In genomic region chr5:153572393-153572930, GRCh38 we compare ENCODE assay signal across 18 cellular contexts.
"Had no signal": no experiment of that assay in that cellular context is flagged by ENCODE, and none has a peak within 500 bp of the region (broad histone marks: within the 10 kb centered on the region; RNA-seq: fewer than 3 reads in every experiment).

No MANE protein-coding gene starts in this region.

- H3K27ac Mint-ChIP-seq: activated B cell treated with CpG ODN at 0.5 μM for 24 hours; activated CD8-positive, alpha-beta T cell treated with anti-CD3 and anti-CD28 coated beads for 36 hours; activated naive CD4-positive, alpha-beta T cell treated with anti-CD3 and anti-CD28 coated beads, Interleukin-2, amount 10 ng/mL, durations not matched to agents 7 days and 5 days; activated naive CD8-positive, alpha-beta T cell treated with anti-CD3 and anti-CD28 coated beads, Interleukin-2, amount 50 U/mL, for 24 hours; memory B cell; naive thymus-derived CD4-positive, alpha-beta T cell; T-helper 2 cell treated with Interferon-gamma antibody and Interleukin-4, amounts not matched to agents 5 μg/mL and 100 μg/mL, for 36 hours had no signal

- H3K4me3 Mint-ChIP-seq: activated B cell treated with CpG ODN at 0.5 μM for 24 hours; activated CD8-positive, alpha-beta T cell treated with anti-CD3 and anti-CD28 coated beads for 36 hours; activated naive CD4-positive, alpha-beta T cell treated with anti-CD3 and anti-CD28 coated beads, Interleukin-2, amount 10 ng/mL, durations not matched to agents 7 days and 5 days; activated naive CD8-positive, alpha-beta T cell treated with anti-CD3 and anti-CD28 coated beads, Interleukin-2, amount 50 U/mL, for 24 hours; activated T-cell treated with anti-CD3 and anti-CD28 coated beads, Interleukin-2, amount 50 U/mL, for 4 hours; memory B cell; naive thymus-derived CD4-positive, alpha-beta T cell; T-helper 2 cell treated with Interferon-gamma antibody and Interleukin-4, amounts not matched to agents 5 μg/mL and 100 μg/mL, for 36 hours had no signal

- H3K9me3 Mint-ChIP-seq: activated CD8-positive, alpha-beta T cell treated with anti-CD3 and anti-CD28 coated beads for 36 hours; activated naive CD8-positive, alpha-beta T cell treated with anti-CD3 and anti-CD28 coated beads, Interleukin-2, amount 50 U/mL, for 24 hours; activated T-cell treated with anti-CD3 and anti-CD28 coated beads, Interleukin-2, amount 50 U/mL, for 4 hours; T-helper 2 cell treated with Interferon-gamma antibody and Interleukin-4, amounts not matched to agents 5 μg/mL and 100 μg/mL, for 36 hours had no signal

- H3K4me1 Mint-ChIP-seq: activated B cell treated with CpG ODN at 0.5 μM for 24 hours; activated naive CD4-positive, alpha-beta T cell treated with anti-CD3 and anti-CD28 coated beads, Interleukin-2, amount 10 ng/mL, durations not matched to agents 7 days and 5 days; activated naive CD8-positive, alpha-beta T cell treated with anti-CD3 and anti-CD28 coated beads, Interleukin-2, amount 50 U/mL, for 24 hours; memory B cell; naive thymus-derived CD4-positive, alpha-beta T cell had no signal

- H3K27ac ChIP-seq: breast epithelium, foreskin keratinocyte, vagina had no signal

- H3K36me3 ChIP-seq: breast epithelium, tibial nerve, vagina had no signal

- H3K9ac ChIP-seq: SK-N-SH had no signal

- H3K4me3 ChIP-seq: breast epithelium, mucosa of descending colon, tibial nerve, vagina had no signal

- ATAC-seq: activated CD8-positive, alpha-beta T cell treated with anti-CD3 and anti-CD28 coated beads for 36 hours; activated naive CD8-positive, alpha-beta T cell treated with anti-CD3 and anti-CD28 coated beads, Interleukin-2, amount 50 U/mL, for 24 hours; activated T-cell treated with anti-CD3 and anti-CD28 coated beads, Interleukin-2, amount 50 U/mL, for 4 hours; foreskin keratinocyte; mucosa of descending colon; naive thymus-derived CD4-positive, alpha-beta T cell had no signal

- H3K4me1 ChIP-seq: breast epithelium, vagina had no signal

- H3K9me3 ChIP-seq: breast epithelium, mucosa of descending colon, SK-N-SH, tibial nerve, vagina had no signal

- DNase-seq: activated B cell treated with CpG ODN at 0.5 μM for 24 hours; activated CD4-positive, alpha-beta T cell treated with anti-CD3 and anti-CD28 coated beads for 4 hours; activated CD8-positive, alpha-beta T cell treated with anti-CD3 and anti-CD28 coated beads for 36 hours; activated effector memory CD4-positive, alpha-beta T cell treated with Interleukin-2 at 50 U/mL for 16 hours; activated naive CD4-positive, alpha-beta T cell treated with anti-CD3 and anti-CD28 coated beads, Interleukin-2, amount 10 ng/mL, durations not matched to agents 7 days and 5 days; activated naive CD8-positive, alpha-beta T cell treated with anti-CD3 and anti-CD28 coated beads, Interleukin-2, amount 50 U/mL, for 24 hours; activated T-cell treated with anti-CD3 and anti-CD28 coated beads, Interleukin-2, amount 50 U/mL, for 4 hours; foreskin keratinocyte; mucosa of descending colon; naive thymus-derived CD4-positive, alpha-beta T cell; SK-N-SH; stimulated activated CD4-positive, alpha-beta T cell treated with anti-CD3 and anti-CD28 coated beads, Interleukin-2, amount 100 ng/mL, for 24 hours; stimulated activated naive CD4-positive, alpha-beta T cell treated with Interleukin-2 at 50 U/mL for 16 hours had no signal

- H3K27me3 Mint-ChIP-seq: activated B cell treated with CpG ODN at 0.5 μM for 24 hours; activated CD8-positive, alpha-beta T cell treated with anti-CD3 and anti-CD28 coated beads for 36 hours; activated naive CD4-positive, alpha-beta T cell treated with anti-CD3 and anti-CD28 coated beads, Interleukin-2, amount 10 ng/mL, durations not matched to agents 7 days and 5 days; activated naive CD8-positive, alpha-beta T cell treated with anti-CD3 and anti-CD28 coated beads, Interleukin-2, amount 50 U/mL, for 24 hours; memory B cell; naive thymus-derived CD4-positive, alpha-beta T cell had no signal

- H3K36me3 Mint-ChIP-seq: activated naive CD4-positive, alpha-beta T cell treated with anti-CD3 and anti-CD28 coated beads, Interleukin-2, amount 10 ng/mL, durations not matched to agents 7 days and 5 days; memory B cell; naive thymus-derived CD4-positive, alpha-beta T cell had no signal

- H3K27me3 ChIP-seq: breast epithelium, foreskin keratinocyte, tibial nerve, vagina had no signal
